9 cellular contexts compared by ENCODE assay signal in the genomic region with DNA sequence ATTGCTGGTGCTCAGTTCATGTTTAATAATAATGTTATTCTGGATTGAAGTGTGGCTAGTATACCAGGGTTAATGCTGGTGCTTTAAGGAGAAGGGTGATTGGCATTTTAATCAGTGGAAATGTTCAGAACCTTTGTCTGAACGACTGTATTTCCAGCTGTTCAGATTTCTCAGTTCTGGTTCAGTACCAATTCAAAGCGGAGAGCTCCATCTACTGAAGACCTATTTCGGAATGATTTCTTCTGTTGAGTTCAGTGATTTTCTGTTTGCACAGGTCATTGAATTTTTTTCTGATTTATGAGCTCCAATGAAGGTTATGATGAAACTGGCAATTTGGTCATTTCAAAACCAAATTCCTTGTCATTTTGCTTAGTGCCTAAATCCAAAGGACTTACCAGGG.
"Had no signal": no experiment of that assay in that cellular context is flagged by ENCODE, and none has a peak within 500 bp of the region (broad histone marks: within the 10 kb centered on the region; RNA-seq: fewer than 3 reads in every experiment).

No MANE protein-coding gene starts in this region.

- H3K27me3 ChIP-seq: colonic mucosa, thyroid gland had no signal

- DNase-seq: activated CD4-positive, alpha-beta memory T cell treated with anti-CD3 and anti-CD28 coated beads, Interleukin-2, amount 10 ng/mL, durations not matched to agents 7 days and 5 days; activated CD4-positive, alpha-beta T cell treated with anti-CD3 and anti-CD28 coated beads for 4 hours; activated naive CD4-positive, alpha-beta T cell treated with anti-CD3 and anti-CD28 coated beads, Interleukin-2, amount 10 ng/mL, durations not matched to agents 7 days and 5 days; activated T-cell treated with anti-CD3 and anti-CD28 coated beads, Interleukin-2, amount 50 U/mL, for 24 hours; colonic mucosa; islet precursor cell; left ventricle myocardium superior; T-helper 2 cell; thyroid gland had no signal

- H3K4me1 ChIP-seq: colonic mucosa, thyroid gland had no signal

- H3K9me3 ChIP-seq: colonic mucosa, thyroid gland had no signal

- H3K36me3 ChIP-seq: colonic mucosa, thyroid gland had no signal

- H3K4me3 ChIP-seq: colonic mucosa, thyroid gland had no signal

- H3K27ac ChIP-seq: colonic mucosa, thyroid gland had no signal
